In genomic region chr4:41410049-41410448, GRCh38 we compare ENCODE assay signal across 28 cellular contexts.
DNase-seq lines count a peak whose midpoint lies in the region; ATAC-seq and TF ChIP-seq lines count a peak whose summit lies in the region.
"Had no signal": no experiment of that assay in that cellular context is flagged by ENCODE, and none has a peak within 500 bp of the region (broad histone marks: within the 10 kb centered on the region; RNA-seq: fewer than 3 reads in every experiment).

No MANE protein-coding gene starts in this region.

- CTCF ChIA-PET in activated CD4-positive, alpha-beta T cell treated with anti-CD3 and anti-CD28 coated beads for 36 hours (lab: Charles Lee) = no interaction called here

- peak overlapping the region; percentile 62; the same call in 1 of the 2 replicates for H3K27ac Mint-ChIP-seq in HFFc6
- peak overlapping the region; percentile 86 for H3K27ac Mint-ChIP-seq in nephron progenitor cell
- H3K27ac Mint-ChIP-seq in activated CD4-positive, alpha-beta T cell treated with anti-CD3 and anti-CD28 coated beads for 36 hours = no peak overlapping the region
- H3K27ac Mint-ChIP-seq: activated CD8-positive, alpha-beta T cell treated with anti-CD3 and anti-CD28 coated beads for 36 hours; activated naive CD4-positive, alpha-beta T cell treated with anti-CD3 and anti-CD28 coated beads for 36 hours; activated T-helper 1 cell treated with anti-CD3 and anti-CD28 coated beads, Interleukin-12 subunit alpha, Interleukin-12 subunit beta, Interleukin-2, Interleukin-4 antibody, amounts not matched to agents 30 ng/mL and 10 ng/mL and 1 ng/mL, durations not matched to agents 14 hours and 24 hours and 36 hours; T-helper 2 cell treated with Interferon-gamma antibody and Interleukin-4, amounts not matched to agents 5 μg/mL and 100 μg/mL, for 36 hours had no signal

- intact Hi-C loops in activated CD4-positive, alpha-beta T cell treated with anti-CD3 and anti-CD28 coated beads for 36 hours (cut with DNase I, micrococcal nuclease) = no loop called here

- no peaks in the 10 kb centered on the region; the same call in 1 of the 2 replicates for H3K36me3 Mint-ChIP-seq in HFFc6 (ENCODE audit: low read depth)
- H3K36me3 Mint-ChIP-seq in nephron progenitor cell (ENCODE audit: low read depth) = no peaks in the 10 kb centered on the region
- no peaks in the 10 kb centered on the region for H3K36me3 Mint-ChIP-seq in activated CD4-positive, alpha-beta T cell treated with anti-CD3 and anti-CD28 coated beads for 36 hours (ENCODE audit: low read depth)

- H3K4me3 Mint-ChIP-seq in HFFc6 = peak overlapping the region; percentile 60; the same call in 1 of the 2 replicates
- no peak overlapping the region for H3K4me3 Mint-ChIP-seq in nephron progenitor cell
- no peak overlapping the region for H3K4me3 Mint-ChIP-seq in activated CD4-positive, alpha-beta T cell treated with anti-CD3 and anti-CD28 coated beads for 36 hours
- H3K4me3 Mint-ChIP-seq: activated CD8-positive, alpha-beta T cell treated with anti-CD3 and anti-CD28 coated beads for 36 hours; activated naive CD4-positive, alpha-beta T cell treated with anti-CD3 and anti-CD28 coated beads for 36 hours; activated T-helper 1 cell treated with anti-CD3 and anti-CD28 coated beads, Interleukin-12 subunit alpha, Interleukin-12 subunit beta, Interleukin-2, Interleukin-4 antibody, amounts not matched to agents 30 ng/mL and 10 ng/mL and 1 ng/mL, durations not matched to agents 14 hours and 24 hours and 36 hours; T-helper 2 cell treated with Interferon-gamma antibody and Interleukin-4, amounts not matched to agents 5 μg/mL and 100 μg/mL, for 36 hours had no signal

- ATAC-seq in GM21619 (IDR thresholded peaks at IDR 0.05; ENCODE audit: unreplicated experiment) = no peak
- ATAC-seq in activated CD4-positive, alpha-beta T cell treated with anti-CD3 and anti-CD28 coated beads for 36 hours = no peak
- ATAC-seq: activated CD8-positive, alpha-beta T cell treated with anti-CD3 and anti-CD28 coated beads for 36 hours; body of pancreas; sciatic nerve had no signal

- peaks cover 4% of the 10 kb centered on the region for H3K27me3 Mint-ChIP-seq in HFFc6 (ENCODE audit: insufficient read depth)
- H3K27me3 Mint-ChIP-seq in nephron progenitor cell (ENCODE audit: low read depth, poor library complexity) = peaks cover 6% of the 10 kb centered on the region
- H3K27me3 Mint-ChIP-seq in activated CD4-positive, alpha-beta T cell treated with anti-CD3 and anti-CD28 coated beads for 36 hours = peaks cover 7% of the 10 kb centered on the region

- H3K4me1 Mint-ChIP-seq in HFFc6 (ENCODE audit: low read depth) = peaks cover 85% of the 10 kb centered on the region
- peaks cover 81% of the 10 kb centered on the region for H3K4me1 Mint-ChIP-seq in nephron progenitor cell
- no peaks in the 10 kb centered on the region for H3K4me1 Mint-ChIP-seq in activated CD4-positive, alpha-beta T cell treated with anti-CD3 and anti-CD28 coated beads for 36 hours

- no peaks in the 10 kb centered on the region for H3K9me3 Mint-ChIP-seq in HFFc6
- no peaks in the 10 kb centered on the region for H3K9me3 Mint-ChIP-seq in nephron progenitor cell
- H3K9me3 Mint-ChIP-seq in activated CD4-positive, alpha-beta T cell treated with anti-CD3 and anti-CD28 coated beads for 36 hours (ENCODE audit: low read depth) = no peaks in the 10 kb centered on the region
- H3K9me3 Mint-ChIP-seq: activated CD8-positive, alpha-beta T cell treated with anti-CD3 and anti-CD28 coated beads for 36 hours; activated naive CD4-positive, alpha-beta T cell treated with anti-CD3 and anti-CD28 coated beads for 36 hours; activated T-helper 1 cell treated with anti-CD3 and anti-CD28 coated beads, Interleukin-12 subunit alpha, Interleukin-12 subunit beta, Interleukin-2, Interleukin-4 antibody, amounts not matched to agents 30 ng/mL and 10 ng/mL and 1 ng/mL, durations not matched to agents 14 hours and 24 hours and 36 hours; T-helper 2 cell treated with Interferon-gamma antibody and Interleukin-4, amounts not matched to agents 5 μg/mL and 100 μg/mL, for 36 hours had no signal

- DNase-seq in HFFc6 (no peak), cardiac fibroblast (ENCODE audit: low read depth in 2 of 2) (peak; percentile 16 to 18), nephron progenitor cell (no peak), glomerular visceral epithelial cell (ENCODE audit: extremely low spot score) (no peak), middle frontal gyrus (ENCODE audit: extremely low spot score, low spot score) (no peak)
- no peak for DNase-seq in activated CD4-positive, alpha-beta T cell treated with anti-CD3 and anti-CD28 coated beads for 36 hours
- DNase-seq: activated CD4-positive, alpha-beta T cell treated with anti-CD3 and anti-CD28 coated beads for 1 hour; activated CD8-positive, alpha-beta memory T cell treated with anti-CD3 and anti-CD28 coated beads, Interleukin-2, amount 50 U/mL, for 48 hours; activated CD8-positive, alpha-beta T cell treated with anti-CD3 and anti-CD28 coated beads for 36 hours; activated naive CD4-positive, alpha-beta T cell treated with anti-CD3 and anti-CD28 coated beads for 36 hours; body of pancreas; DMS79 treated with DMSO at 0.1 percent for 48 hours; glutamatergic neuron; H7; Kasumi-1; left ventricle myocardium inferior; MV-4-11; NCI-H1436 treated with DMSO at 0.1 percent for 48 hours; NCI-H2081 treated with DMSO at 0.1 percent for 48 hours; Peyer's patch; SIG-M5; stimulated activated CD4-positive, alpha-beta T cell treated with anti-CD3 and anti-CD28 coated beads, Interleukin-12 subunit alpha, Interleukin-12 subunit beta, amount 100 ng/mL, for 4 hours; stimulated activated CD4-positive, alpha-beta T cell treated with anti-CD3 and anti-CD28 coated beads, Interleukin-2, amount 100 ng/mL, for 48 hours; transverse colon had no signal

- POLR2A ChIA-PET in activated CD4-positive, alpha-beta T cell treated with anti-CD3 and anti-CD28 coated beads for 36 hours (lab: Charles Lee) = no interaction called here

- no peak overlapping the region for H3K4me3 ChIP-seq in cardiac fibroblast (replicated peaks in 1 of 2; ENCODE audit: low read depth in 2 of 2, low read length in 2 of 2)
- H3K4me3 ChIP-seq: body of pancreas, left ventricle myocardium inferior, Peyer's patch, transverse colon had no signal

- TF ChIP-seq CTCF in HFFc6 (IDR thresholded peaks at IDR 0.05) (no peak), cardiac fibroblast (IDR thresholded peaks at IDR 0.05; ENCODE audit: low read depth, low read length) (no peak), nephron progenitor cell (IDR thresholded peaks at IDR 0.05) (no peak)

Comparison
In these comparisons a context has a peak if more than half of its experiments do, and no peak if none do; other contexts are left out.
1. DNase-seq: peak in cardiac fibroblast (2 of 2); none in HFFc6 (single experiment), nephron progenitor cell (single experiment), activated CD4-positive, alpha-beta T cell treated with anti-CD3 and anti-CD28 coated beads for 36 hours (single experiment), glomerular visceral epithelial cell (single experiment) and middle frontal gyrus (single experiment).